Comparison of ENCODE assay signal across 14 cellular contexts in genomic region chr6:36147294-36147693, GRCh38.
"Had no signal": no experiment of that assay in that cellular context is flagged by ENCODE, and none has a peak within 500 bp of the region (broad histone marks: within the 10 kb centered on the region; RNA-seq: fewer than 3 reads in every experiment).

No MANE protein-coding gene starts in this region.

- H3K27me3 ChIP-seq: suprapubic skin had no signal

- H3K9me3 ChIP-seq: suprapubic skin had no signal

- DNase-seq: activated CD4-positive, alpha-beta T cell treated with anti-CD3 and anti-CD28 coated beads, Interleukin-2, amount 50 U/mL, for 4 hours; activated CD4-positive, CD25-positive, alpha-beta regulatory T cell treated with anti-CD3 and anti-CD28 coated beads, Interleukin-2, amount 50 U/mL, for 72 hours; activated CD8-positive, alpha-beta memory T cell treated with anti-CD3 and anti-CD28 coated beads, Interleukin-2, amount 50 U/mL, for 4 hours; activated naive CD4-positive, alpha-beta T cell treated with anti-CD3 and anti-CD28 coated beads for 36 hours; central memory CD4-positive, alpha-beta T cell; endodermal cell; erythroblast; kidney; right cardiac atrium; stimulated activated CD4-positive, alpha-beta T cell treated with anti-CD3 and anti-CD28 coated beads, Interleukin-2, amount 100 ng/mL, for 24 hours; stimulated activated naive CD8-positive, alpha-beta T cell treated with anti-CD3 and anti-CD28 coated beads, Interleukin-15, Interleukin-2, amounts not matched to agents 100 U/mL and 50 U/mL, for 24 hours had no signal

- H3K36me3 Mint-ChIP-seq: type B pancreatic cell had no signal

- H3K9me3 Mint-ChIP-seq: type B pancreatic cell had no signal

- H3K27me3 Mint-ChIP-seq: type B pancreatic cell had no signal

- H3K27ac Mint-ChIP-seq: activated naive CD4-positive, alpha-beta T cell treated with anti-CD3 and anti-CD28 coated beads for 36 hours; endodermal cell; type B pancreatic cell had no signal

- H3K4me3 Mint-ChIP-seq: activated naive CD4-positive, alpha-beta T cell treated with anti-CD3 and anti-CD28 coated beads for 36 hours; endodermal cell; type B pancreatic cell had no signal

- H3K36me3 ChIP-seq: suprapubic skin had no signal

- H3K27ac ChIP-seq: coronary artery, suprapubic skin had no signal

- H3K4me3 ChIP-seq: coronary artery, suprapubic skin had no signal

- H3K4me1 Mint-ChIP-seq: endodermal cell had no signal

- ATAC-seq: right cardiac atrium; stimulated activated naive CD8-positive, alpha-beta T cell treated with anti-CD3 and anti-CD28 coated beads, Interleukin-15, Interleukin-2, amounts not matched to agents 100 U/mL and 50 U/mL, for 24 hours had no signal
